In the genomic region with DNA sequence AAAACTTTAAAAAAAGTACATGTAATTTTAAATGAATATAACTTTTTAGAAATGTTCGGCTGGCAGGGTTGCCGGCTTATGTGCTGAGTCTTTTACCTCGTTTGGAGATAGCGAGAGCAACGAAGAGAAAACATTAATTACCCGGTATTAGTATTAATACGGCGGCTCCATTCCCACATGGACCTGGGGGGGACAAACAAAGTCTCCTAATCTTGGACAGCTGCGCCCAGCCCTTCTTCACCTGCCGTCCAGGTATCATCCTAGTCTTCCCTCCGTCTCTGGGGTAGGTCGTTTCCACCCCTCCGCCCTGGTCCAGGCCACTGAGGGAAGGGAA, we compare ENCODE assay signal across 8 cellular contexts. TPM values are rescaled to one million over a fixed set of nuclear protein-coding genes. Genes with fewer than 3 reads are reported as not detected.
DNase-seq lines count a peak whose midpoint lies in the region; ATAC-seq, FAIRE-seq and TF ChIP-seq lines count a peak whose summit lies in the region.

No MANE protein-coding gene starts in this region.

- peak overlapping the region; percentile 99 for H2AFZ ChIP-seq in SK-N-SH (ENCODE audit: low read depth)

- peaks cover 9% of the 10 kb centered on the region for H3K36me3 Mint-ChIP-seq in activated naive CD8-positive, alpha-beta T cell treated with anti-CD3 and anti-CD28 coated beads, Interleukin-2, amount 50 U/mL, for 24 hours (ENCODE audit: low read depth)

- peaks cover 26% of the 10 kb centered on the region for H3F3A ChIP-seq in SK-N-SH (replicated peaks; ENCODE audit: insufficient read depth)

- no peak for TF ChIP-seq RAD21 in SK-N-SH (IDR thresholded peaks at IDR 0.05; ENCODE audit: low read length)

- H3K27me3 Mint-ChIP-seq in activated naive CD8-positive, alpha-beta T cell treated with anti-CD3 and anti-CD28 coated beads, Interleukin-2, amount 50 U/mL, for 24 hours, result no peaks in the 10 kb centered on the region

- ATAC-seq in SK-N-SH treated with all-trans-retinoic acid at 6 μM for 48 hours (no peak), GM21447 (IDR thresholded peaks at IDR 0.05; ENCODE audit: unreplicated experiment) (no peak)
- no peak for ATAC-seq in activated naive CD8-positive, alpha-beta T cell treated with anti-CD3 and anti-CD28 coated beads, Interleukin-2, amount 50 U/mL, for 24 hours

- H3K4me1 ChIP-seq in SK-N-SH (ENCODE audit: control insufficient read depth in 1 of 2, insufficient read depth in 2 of 2, low read depth in 1 of 2, low read length in 1 of 2) (peaks cover 24 to 26% of the 10 kb centered on the region in 2 experiments; a peak in 3 of 4 replicates), kidney (ENCODE audit: control insufficient read depth in 1 of 2, insufficient read depth in 1 of 2, low read depth in 1 of 2, low read length in 2 of 2) (peaks cover 0 to 16% of the 10 kb centered on the region in 2 donors), suprapubic skin (peaks cover 60% of the 10 kb centered on the region)

- H3K36me3 ChIP-seq in SK-N-SH (replicated peaks in 1 of 2; ENCODE audit: control insufficient read depth in 1 of 2, insufficient read depth in 2 of 2, low read length in 1 of 2) (peaks cover 0 to 7% of the 10 kb centered on the region in 2 experiments), kidney (ENCODE audit: control insufficient read depth in 1 of 2, insufficient read depth in 2 of 2, low read length in 2 of 2) (peaks cover 0 to under 1% of the 10 kb centered on the region in 2 donors), suprapubic skin (no peaks in the 10 kb centered on the region)

- H4K20me1 ChIP-seq in SK-N-SH (ENCODE audit: insufficient read depth), result no peaks in the 10 kb centered on the region

- CTCF ChIA-PET in SK-N-SH (lab: Yijun Ruan, JAX) (interaction anchor here (1.0 to 3.0 kb wide), 2 partner anchors 205 to 322 kb away, joined by 3 to 12 read pairs; a partner anchor contains a TSS), HEK293T (lab: Yijun Ruan, JAX) (no interaction called here)

- H3K4me2 ChIP-seq in SK-N-SH, result peak overlapping the region; percentile 95

- TF ChIP-seq POLR2A in suprapubic skin (IDR thresholded peaks at IDR 0.05), result no peak

- TF ChIP-seq CTCF in SK-N-SH (IDR thresholded peaks at IDR 0.05) (no peak), kidney (IDR thresholded peaks at IDR 0.05; ENCODE audit: borderline replicate concordance, extremely low read depth, insufficient read depth) (no peak), suprapubic skin (IDR thresholded peaks at IDR 0.05) (no peak), GM13976 (IDR thresholded peaks at IDR 0.05; ENCODE audit: borderline replicate concordance, control extremely low read depth, extremely low read depth, insufficient read depth, missing control alignments) (no peak)

- H3K4me3 Mint-ChIP-seq in activated naive CD8-positive, alpha-beta T cell treated with anti-CD3 and anti-CD28 coated beads, Interleukin-2, amount 50 U/mL, for 24 hours, result peak overlapping the region; percentile 83

- in situ Hi-C loops in GM13976 (cut with MboI; ENCODE audit: low sequenced_read_pairs, unreplicated experiment), result no loop called here

- H3K27ac Mint-ChIP-seq in activated naive CD8-positive, alpha-beta T cell treated with anti-CD3 and anti-CD28 coated beads, Interleukin-2, amount 50 U/mL, for 24 hours, result peak overlapping the region; percentile 90

- H3K9me3 Mint-ChIP-seq in activated naive CD8-positive, alpha-beta T cell treated with anti-CD3 and anti-CD28 coated beads, Interleukin-2, amount 50 U/mL, for 24 hours, result no peaks in the 10 kb centered on the region

- H3K27me3 ChIP-seq in SK-N-SH (ENCODE audit: insufficient read depth), result no peaks in the 10 kb centered on the region
- no peaks in the 10 kb centered on the region for H3K27me3 ChIP-seq in suprapubic skin

- no peaks in the 10 kb centered on the region for H3K9me2 ChIP-seq in SK-N-SH

- intact Hi-C loops in kidney (cut with DNase I), result no loop called here

- H3K4me3 ChIP-seq in SK-N-SH (ENCODE audit: low read depth in 2 of 2, low read length in 1 of 2) (peak overlapping the region; percentile 66 to 80), kidney (ENCODE audit: low read length in 2 of 2) (peak overlapping the region; percentile 74 to 77), suprapubic skin (peak overlapping the region; percentile 56)

- 19% methylated on average over 10 of the region's 13 CpGs for WGBS in SK-N-SH (ENCODE audit: low lambda C conversion rate)
- 5% methylated on average over 12 of the region's 13 CpGs for WGBS in suprapubic skin

- TF ChIP-seq EP300 in SK-N-SH (IDR thresholded peaks at IDR 0.05; ENCODE audit: borderline replicate concordance in 1 of 2, low read depth in 1 of 2, low read length in 1 of 2) (no peak), suprapubic skin (IDR thresholded peaks at IDR 0.05) (no peak)

- H3K79me2 ChIP-seq in SK-N-SH (ENCODE audit: insufficient read depth), result peaks cover 21% of the 10 kb centered on the region

- H3K27ac ChIP-seq in SK-N-SH (ENCODE audit: low read depth in 2 of 2, low read length in 1 of 2) (peak overlapping the region; percentile 75 to 88), kidney (ENCODE audit: low read depth in 2 of 2, low read length in 2 of 2) (peak overlapping the region; percentile 45 to 85), suprapubic skin (peak overlapping the region; percentile 93)

- H3K9me3 ChIP-seq in SK-N-SH (no peaks in the 10 kb centered on the region), kidney (ENCODE audit: control insufficient read depth in 1 of 2, low read length in 2 of 2) (no peaks in the 10 kb centered on the region), suprapubic skin (no peaks in the 10 kb centered on the region)

- FAIRE-seq in kidney (lab: Jason Lieb, UNC), result no peak

- H3K4me1 Mint-ChIP-seq in activated naive CD8-positive, alpha-beta T cell treated with anti-CD3 and anti-CD28 coated beads, Interleukin-2, amount 50 U/mL, for 24 hours, result peaks cover 40% of the 10 kb centered on the region

- DNase-seq in SK-N-SH, result no peak
- peak; percentile 2 for DNase-seq in activated naive CD8-positive, alpha-beta T cell treated with anti-CD3 and anti-CD28 coated beads, Interleukin-2, amount 50 U/mL, for 24 hours
- DNase-seq in kidney, result no peak
- peak in 1 of 2 donors; percentile 78 for DNase-seq in suprapubic skin (ENCODE audit: low spot score in 2 of 2)
- DNase-seq in HEK293T (ENCODE audit: extremely low spot score), result no peak
- no peak for DNase-seq in GM13976 (ENCODE audit: low spot score)

- H3K9ac ChIP-seq in SK-N-SH (peak overlapping the region; percentile 82), kidney (ENCODE audit: low read length in 2 of 2) (peak overlapping the region; percentile 72 to 86)

- POLR2A ChIA-PET in SK-N-SH (lab: Yijun Ruan, JAX), result interaction anchor here (0.7 kb wide), 1 partner anchor 11 kb away, joined by 3 read pairs; no protein-coding TSS in a partner anchor
- POLR2A ChIA-PET in HEK293T (lab: Yijun Ruan, JAX), result interaction anchor here (0.6 to 2.0 kb wide), 6 partner anchors 10 to 682 kb away, joined by 3 to 5 read pairs (median 3); a partner anchor contains a TSS

TF ChIP-seq in SK-N-SH, 30 proteins besides CTCF, POLR2A, EP300 and RAD21 (continues in another document):
- TF ChIP-seq SMC3 (IDR thresholded peaks at IDR 0.05; ENCODE audit: low read depth, low read length), result no peak
- no peak for TF ChIP-seq TAF1 (IDR thresholded peaks at IDR 0.05; ENCODE audit: borderline replicate concordance, low read depth, low read length)
- TF ChIP-seq FOXJ3 (CRISPR knock-in tag; IDR thresholded peaks at IDR 0.05), result no peak
- no peak for TF ChIP-seq JUND (IDR thresholded peaks at IDR 0.05)
- TF ChIP-seq, protein P1, sequence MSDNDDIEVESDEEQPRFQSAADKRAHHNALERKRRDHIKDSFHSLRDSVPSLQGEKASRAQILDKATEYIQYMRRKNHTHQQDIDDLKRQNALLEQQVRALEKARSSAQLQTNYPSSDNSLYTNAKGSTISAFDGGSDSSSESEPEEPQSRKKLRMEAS (IDR thresholded peaks at IDR 0.05; ENCODE audit: low read depth), result no peak

TF ChIP-seq in SK-N-SH treated with all-trans-retinoic acid at 6 μM for 48 hours, 23 proteins besides CTCF, POLR2A, EP300 and RAD21 (continues in another document):
- TF ChIP-seq, protein P2, sequence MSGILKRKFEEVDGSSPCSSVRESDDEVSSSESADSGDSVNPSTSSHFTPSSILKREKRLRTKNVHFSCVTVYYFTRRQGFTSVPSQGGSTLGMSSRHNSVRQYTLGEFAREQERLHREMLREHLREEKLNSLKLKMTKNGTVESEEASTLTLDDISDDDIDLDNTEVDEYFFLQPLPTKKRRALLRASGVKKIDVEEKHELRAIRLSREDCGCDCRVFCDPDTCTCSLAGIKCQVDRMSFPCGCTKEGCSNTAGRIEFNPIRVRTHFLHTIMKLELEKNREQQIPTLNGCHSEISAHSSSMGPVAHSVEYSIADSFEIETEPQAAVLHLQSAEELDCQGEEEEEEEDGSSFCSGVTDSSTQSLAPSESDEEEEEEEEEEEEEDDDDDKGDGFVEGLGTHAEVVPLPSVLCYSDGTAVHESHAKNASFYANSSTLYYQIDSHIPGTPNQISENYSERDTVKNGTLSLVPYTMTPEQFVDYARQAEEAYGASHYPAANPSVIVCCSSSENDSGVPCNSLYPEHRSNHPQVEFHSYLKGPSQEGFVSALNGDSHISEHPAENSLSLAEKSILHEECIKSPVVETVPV (CRISPR knock-in tag; IDR thresholded peaks at IDR 0.05), result no peak
- no peak for TF ChIP-seq ZFP3 (CRISPR knock-in tag; IDR thresholded peaks at IDR 0.05)

TF ChIP-seq in HEK293T, 16 proteins besides CTCF, POLR2A, EP300 and RAD21 (continues in another document):
- TF ChIP-seq FOXK2 (IDR thresholded peaks at IDR 0.05) (no peak), BHLHE40 (IDR thresholded peaks at IDR 0.05; ENCODE audit: borderline replicate concordance) (no peak), LEF1 (IDR thresholded peaks at IDR 0.05; ENCODE audit: borderline replicate concordance) (no peak)
- TF ChIP-seq, protein P3, sequence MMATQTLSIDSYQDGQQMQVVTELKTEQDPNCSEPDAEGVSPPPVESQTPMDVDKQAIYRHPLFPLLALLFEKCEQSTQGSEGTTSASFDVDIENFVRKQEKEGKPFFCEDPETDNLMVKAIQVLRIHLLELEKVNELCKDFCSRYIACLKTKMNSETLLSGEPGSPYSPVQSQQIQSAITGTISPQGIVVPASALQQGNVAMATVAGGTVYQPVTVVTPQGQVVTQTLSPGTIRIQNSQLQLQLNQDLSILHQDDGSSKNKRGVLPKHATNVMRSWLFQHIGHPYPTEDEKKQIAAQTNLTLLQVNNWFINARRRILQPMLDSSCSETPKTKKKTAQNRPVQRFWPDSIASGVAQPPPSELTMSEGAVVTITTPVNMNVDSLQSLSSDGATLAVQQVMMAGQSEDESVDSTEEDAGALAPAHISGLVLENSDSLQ (IDR thresholded peaks at IDR 0.05), result no peak

RNA-seq across cellular contexts. Expression of a gene that starts 0.3 kb away (rescaled TPM):
- 11.5 and 14.9 TPM in 2 replicates for polyA plus RNA-seq in SK-N-SH (2012; rRNA removed)
- 14.2 and 15.7 TPM in 2 replicates for polyA plus RNA-seq in SK-N-SH (2012; cell fraction: cytosol; rRNA removed)
- 11.0 and 18.3 TPM in 2 replicates for polyA plus RNA-seq in SK-N-SH (2012; cell fraction: nucleus; rRNA removed)
- 28.5 TPM for total RNA-seq in kidney
- polyA plus RNA-seq in kidney (ENCODE audit: insufficient read depth, low read depth, low replicate concordance), result 10.6 TPM
- 10 to 100 TPM; 15.8 to 26.1 (median 21.2) TPM for total RNA-seq in suprapubic skin

RNA-seq across cellular contexts. Expression of a gene that starts 39.5 kb away (rescaled TPM):
- polyA plus RNA-seq in SK-N-SH (2012; rRNA removed) (0.03 TPM in 1 of 2 replicates, not detected in the other), kidney (ENCODE audit: insufficient read depth, low read depth, low replicate concordance) (10.4 TPM)
- polyA plus RNA-seq in SK-N-SH (2012; cell fraction: cytosol; rRNA removed), result 0.01 and 0.04 TPM in 2 replicates
- polyA plus RNA-seq in SK-N-SH (2012; cell fraction: nucleus; rRNA removed), result 0.07 and 0.14 TPM in 2 replicates
- total RNA-seq in kidney (41.8 TPM), suprapubic skin (1 to 10 TPM; 2.4 to 8.5 (median 4.3) TPM)
